In genomic region chr11:12278766-12279671, GRCh38 we compare ENCODE assay signal across 19 cellular contexts.
DNase-seq lines count a peak whose midpoint lies in the region; ATAC-seq, FAIRE-seq and TF ChIP-seq lines count a peak whose summit lies in the region.
"Had no signal": no experiment of that assay in that cellular context is flagged by ENCODE, and none has a peak within 500 bp of the region (broad histone marks: within the 10 kb centered on the region; RNA-seq: fewer than 3 reads in every experiment).

No MANE protein-coding gene starts in this region.

- DNase-seq in activated CD4-positive, alpha-beta T cell treated with anti-CD3 and anti-CD28 coated beads for 36 hours: no peak
- DNase-seq in activated CD4-positive, alpha-beta T cell treated with anti-CD3 and anti-CD28 coated beads, Interleukin-2, amount 50 U/mL, for 4 hours: no peak
- DNase-seq in COLO668 (lab: John Stamatoyannopoulos, UW; ENCODE audit: unreplicated experiment) (peak; percentile 40), bronchial epithelial cell (ENCODE audit: low read depth) (peak; percentile 39), osteoblast (ENCODE audit: insufficient read length, low spot score, missing footprints) (peak; percentile 31), Karpas-422 (no peak), coronary artery (ENCODE audit: low spot score) (no peak)
- DNase-seq: activated CD4-positive, alpha-beta T cell treated with anti-CD3 and anti-CD28 coated beads for 4 hours; activated T-cell treated with anti-CD3 and anti-CD28 coated beads, Interleukin-2, amount 50 U/mL, for 4 hours; MG63; natural killer cell; NCI-H1436 treated with DMSO at 0.1 percent for 48 hours; NCI-H345 had no signal

- H3K27me3 Mint-ChIP-seq in activated CD4-positive, alpha-beta T cell treated with anti-CD3 and anti-CD28 coated beads for 36 hours: no peaks in the 10 kb centered on the region

- H2AFZ ChIP-seq in osteoblast (ENCODE audit: low read length) (no peak overlapping the region), Karpas-422 (ENCODE audit: low read length) (no peak overlapping the region)

- H3K4me2 ChIP-seq in osteoblast (ENCODE audit: insufficient read depth, low read length) (no peak overlapping the region), Karpas-422 (ENCODE audit: low read depth, low read length, poor library complexity, severe bottlenecking) (no peak overlapping the region)

- ATAC-seq in activated CD4-positive, alpha-beta T cell treated with anti-CD3 and anti-CD28 coated beads for 36 hours: no peak
- no peak for ATAC-seq in GM21528 (IDR thresholded peaks at IDR 0.05; ENCODE audit: low FRiP score, unreplicated experiment)
- ATAC-seq: activated T-cell treated with anti-CD3 and anti-CD28 coated beads, Interleukin-2, amount 50 U/mL, for 4 hours; natural killer cell; SK-N-SH treated with all-trans-retinoic acid at 6 μM for 48 hours had no signal

- peak overlapping the region; percentile 98 for H3K27ac ChIP-seq in osteoblast (ENCODE audit: low read depth, low read length)
- H3K27ac ChIP-seq in Karpas-422 (ENCODE audit: low read length): no peak overlapping the region
- peak overlapping the region in 1 of 2 donors; percentile 69 for H3K27ac ChIP-seq in coronary artery
- H3K27ac ChIP-seq: adrenal gland had no signal

- no peak for FAIRE-seq in bronchial epithelial cell (lab: Jason Lieb, UNC)
- FAIRE-seq: HTR-8/SVneo had no signal

- H3K27me3 ChIP-seq in bronchial epithelial cell (ENCODE audit: control insufficient read depth, insufficient read depth, low read length): no peaks in the 10 kb centered on the region
- no peaks in the 10 kb centered on the region for H3K27me3 ChIP-seq in osteoblast (ENCODE audit: insufficient read depth, low read length)
- H3K27me3 ChIP-seq in Karpas-422 (ENCODE audit: low read length): no peaks in the 10 kb centered on the region
- H3K27me3 ChIP-seq: adrenal gland, MG63 had no signal

- H3K4me3 ChIP-seq in bronchial epithelial cell (ENCODE audit: low read depth, low read length) (no peak overlapping the region), osteoblast (ENCODE audit: insufficient read depth, low read length) (no peak overlapping the region), Karpas-422 (ENCODE audit: low read length) (no peak overlapping the region), coronary artery (no peak overlapping the region)
- H3K4me3 ChIP-seq: adrenal gland, MG63 had no signal

- H3K4me1 ChIP-seq in osteoblast (ENCODE audit: insufficient read depth, low read length): peaks cover 49% of the 10 kb centered on the region
- H3K4me1 ChIP-seq in Karpas-422 (ENCODE audit: low read length): no peaks in the 10 kb centered on the region
- H3K4me1 ChIP-seq: adrenal gland had no signal

- peaks cover 10% of the 10 kb centered on the region for H3K79me2 ChIP-seq in osteoblast (ENCODE audit: insufficient read depth, low read length)
- H3K79me2 ChIP-seq in Karpas-422 (ENCODE audit: low read length): no peaks in the 10 kb centered on the region

- no peaks in the 10 kb centered on the region for H3K9me3 Mint-ChIP-seq in activated CD4-positive, alpha-beta T cell treated with anti-CD3 and anti-CD28 coated beads for 36 hours (ENCODE audit: low read depth)
- H3K9me3 Mint-ChIP-seq: activated T-cell treated with anti-CD3 and anti-CD28 coated beads, Interleukin-2, amount 50 U/mL, for 4 hours; CD14-positive monocyte; natural killer cell; type B pancreatic cell had no signal

- H3K36me3 Mint-ChIP-seq in activated CD4-positive, alpha-beta T cell treated with anti-CD3 and anti-CD28 coated beads for 36 hours (ENCODE audit: low read depth): no peaks in the 10 kb centered on the region
- H3K36me3 Mint-ChIP-seq: natural killer cell, type B pancreatic cell had no signal

- H3K9me2 ChIP-seq in Karpas-422 (replicated peaks; ENCODE audit: insufficient read depth, low read length): no peaks in the 10 kb centered on the region

- peaks cover 18% of the 10 kb centered on the region for H3K4me1 Mint-ChIP-seq in activated CD4-positive, alpha-beta T cell treated with anti-CD3 and anti-CD28 coated beads for 36 hours
- H3K4me1 Mint-ChIP-seq: CD14-positive monocyte, natural killer cell had no signal

- no peak overlapping the region for H3K9ac ChIP-seq in Karpas-422 (ENCODE audit: low read length)

- intact Hi-C loops in activated CD4-positive, alpha-beta T cell treated with anti-CD3 and anti-CD28 coated beads for 36 hours (cut with DNase I, micrococcal nuclease): no loop called here

- no peak overlapping the region for H3K4me3 Mint-ChIP-seq in activated CD4-positive, alpha-beta T cell treated with anti-CD3 and anti-CD28 coated beads for 36 hours
- H3K4me3 Mint-ChIP-seq: activated T-cell treated with anti-CD3 and anti-CD28 coated beads, Interleukin-2, amount 50 U/mL, for 4 hours; CD14-positive monocyte; natural killer cell; type B pancreatic cell had no signal

- H3K27ac Mint-ChIP-seq in activated CD4-positive, alpha-beta T cell treated with anti-CD3 and anti-CD28 coated beads for 36 hours: peak overlapping the region; percentile 9
- H3K27ac Mint-ChIP-seq: natural killer cell had no signal

- CTCF ChIA-PET in activated CD4-positive, alpha-beta T cell treated with anti-CD3 and anti-CD28 coated beads for 36 hours (lab: Charles Lee): interaction anchor here (1.1 to 7.3 kb wide), 3 partner anchors 11 to 232 kb away, joined by 3 to 168 read pairs (median 4); no protein-coding TSS in a partner anchor

- H3K9me3 ChIP-seq in osteoblast (ENCODE audit: low read depth, low read length): no peaks in the 10 kb centered on the region
- no peaks in the 10 kb centered on the region for H3K9me3 ChIP-seq in Karpas-422 (ENCODE audit: low read length)
- H3K9me3 ChIP-seq: adrenal gland, MG63 had no signal

- POLR2A ChIA-PET in activated CD4-positive, alpha-beta T cell treated with anti-CD3 and anti-CD28 coated beads for 36 hours (lab: Charles Lee): no interaction called here

- H3K36me3 ChIP-seq in bronchial epithelial cell (ENCODE audit: control insufficient read depth, insufficient read depth, low read length) (no peaks in the 10 kb centered on the region), osteoblast (ENCODE audit: insufficient read depth, low read length) (no peaks in the 10 kb centered on the region), Karpas-422 (ENCODE audit: insufficient read depth, low read length) (no peaks in the 10 kb centered on the region)
- H3K36me3 ChIP-seq: adrenal gland, MG63 had no signal

- TF ChIP-seq CTCF in bronchial epithelial cell (IDR thresholded peaks at IDR 0.05; ENCODE audit: insufficient read depth, low read length, severe bottlenecking) (no peak), osteoblast (IDR thresholded peaks at IDR 0.05; ENCODE audit: extremely low read depth, low read depth, low read length) (no peak), coronary artery (IDR thresholded peaks at IDR 0.05) (no peak)

- H4K20me1 ChIP-seq in osteoblast (ENCODE audit: insufficient read depth, low read length): no peaks in the 10 kb centered on the region
- H4K20me1 ChIP-seq in Karpas-422 (ENCODE audit: insufficient read depth, low read depth, low read length): no peaks in the 10 kb centered on the region

Comparison
In these comparisons a context has a peak if more than half of its experiments do, and no peak if none do; other contexts are left out.
1. DNase-seq: peak in COLO668 (single experiment), bronchial epithelial cell (single experiment) and osteoblast (single experiment); none in activated CD4-positive, alpha-beta T cell treated with anti-CD3 and anti-CD28 coated beads for 36 hours (single experiment), activated CD4-positive, alpha-beta T cell treated with anti-CD3 and anti-CD28 coated beads, Interleukin-2, amount 50 U/mL, for 4 hours (0 of 2), Karpas-422 (single experiment) and coronary artery (single experiment).